ENCODE assay signal across 16 cellular contexts in the genomic region with DNA sequence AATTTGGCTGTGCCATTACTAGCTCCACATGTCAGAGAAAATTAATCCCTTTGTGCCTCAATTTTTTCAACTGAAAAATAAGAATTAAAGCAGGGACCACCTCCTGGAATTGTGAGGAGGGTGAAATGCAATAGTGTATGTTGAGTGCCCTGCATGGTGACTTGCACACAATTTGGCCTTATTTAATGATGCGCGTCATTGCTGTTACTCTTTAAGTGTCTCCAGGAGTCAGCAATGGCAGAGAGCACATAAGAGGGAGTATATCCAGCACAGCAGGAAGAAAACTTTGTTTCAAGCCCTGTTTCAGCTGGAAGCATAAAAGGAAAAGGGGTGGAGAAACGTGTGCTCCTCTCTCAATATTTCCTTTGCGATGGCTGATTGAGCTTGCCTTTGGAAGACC.
DNase-seq lines count a peak whose midpoint lies in the region; ATAC-seq and TF ChIP-seq lines count a peak whose summit lies in the region.
"Had no signal": no experiment of that assay in that cellular context is flagged by ENCODE, and none has a peak within 500 bp of the region (broad histone marks: within the 10 kb centered on the region; RNA-seq: fewer than 3 reads in every experiment).

No MANE protein-coding gene starts in this region.

- no peaks in the 10 kb centered on the region for H3K4me1 Mint-ChIP-seq in CD8-positive, alpha-beta T cell (ENCODE audit: low read depth)
- H3K4me1 Mint-ChIP-seq: IgD-negative memory B cell had no signal

- peak; percentile 85 for DNase-seq in DMS79 treated with DMSO at 0.1 percent for 48 hours (lab: John Stamatoyannopoulos, UW)
- peak; percentile 66 for DNase-seq in NCI-H446 treated with DMSO at 0.1 percent for 48 hours (lab: John Stamatoyannopoulos, UW)
- peak; percentile 88 for DNase-seq in left kidney (ENCODE audit: low read depth, low spot score)
- no peak for DNase-seq in ascending aorta (ENCODE audit: low spot score in 2 of 2)
- DNase-seq in CD8-positive, alpha-beta T cell: no peak
- DNase-seq in Kasumi-1 (lab: John Stamatoyannopoulos, UW): no peak
- DNase-seq: AML-193; CD4-positive, alpha-beta T cell; DMS153; DND-41; EL; H9 had no signal

- no peak for ATAC-seq in CD8-positive, alpha-beta T cell
- ATAC-seq: GM12878, HepG2 had no signal

- H3K27ac ChIP-seq in ascending aorta: no peak overlapping the region
- no peak overlapping the region for H3K27ac ChIP-seq in CD8-positive, alpha-beta T cell (ENCODE audit: low read depth, low read length)
- H3K27ac ChIP-seq: C4-2B had no signal

- H3K9me3 ChIP-seq in ascending aorta: no peaks in the 10 kb centered on the region
- no peaks in the 10 kb centered on the region for H3K9me3 ChIP-seq in CD8-positive, alpha-beta T cell (ENCODE audit: low read length)

- no peaks in the 10 kb centered on the region for H3K36me3 Mint-ChIP-seq in CD8-positive, alpha-beta T cell
- H3K36me3 Mint-ChIP-seq: IgD-negative memory B cell had no signal

- CTCF ChIA-PET in CD8-positive, alpha-beta T cell (lab: Charles Lee): no interaction called here

- H3K4me1 ChIP-seq in ascending aorta: no peaks in the 10 kb centered on the region
- no peaks in the 10 kb centered on the region for H3K4me1 ChIP-seq in CD8-positive, alpha-beta T cell (ENCODE audit: insufficient read depth, low read length)

- H3K27me3 ChIP-seq in ascending aorta: no peaks in the 10 kb centered on the region
- H3K27me3 ChIP-seq in CD8-positive, alpha-beta T cell (ENCODE audit: insufficient read depth, low read length): no peaks in the 10 kb centered on the region

- no peak overlapping the region for H3K27ac Mint-ChIP-seq in CD8-positive, alpha-beta T cell
- H3K27ac Mint-ChIP-seq: CD4-positive, alpha-beta T cell; H9 had no signal

- POLR2A ChIA-PET in CD8-positive, alpha-beta T cell (lab: Charles Lee): no interaction called here

- H3K4me3 Mint-ChIP-seq in CD8-positive, alpha-beta T cell: no peak overlapping the region
- H3K4me3 Mint-ChIP-seq: CD4-positive, alpha-beta T cell; H9; IgD-negative memory B cell had no signal

- TF ChIP-seq CTCF in ascending aorta (IDR thresholded peaks at IDR 0.05): no peak
- no peak for TF ChIP-seq CTCF in CD8-positive, alpha-beta T cell (IDR thresholded peaks at IDR 0.05)

- no peaks in the 10 kb centered on the region for H3K9me3 Mint-ChIP-seq in CD8-positive, alpha-beta T cell
- H3K9me3 Mint-ChIP-seq: CD4-positive, alpha-beta T cell; H9; IgD-negative memory B cell had no signal

- no peaks in the 10 kb centered on the region for H3K36me3 ChIP-seq in ascending aorta
- H3K36me3 ChIP-seq in CD8-positive, alpha-beta T cell (ENCODE audit: insufficient read depth, low read length): no peaks in the 10 kb centered on the region

- H3K27me3 Mint-ChIP-seq in CD8-positive, alpha-beta T cell (ENCODE audit: low read depth): peaks cover 4% of the 10 kb centered on the region
- H3K27me3 Mint-ChIP-seq: CD4-positive, alpha-beta T cell had no signal

- intact Hi-C loops in ascending aorta (cut with DNase I): no loop called here
- intact Hi-C loops in CD8-positive, alpha-beta T cell (cut with DNase I, micrococcal nuclease): no loop called here

- no peak overlapping the region for H3K4me3 ChIP-seq in ascending aorta
- no peak overlapping the region for H3K4me3 ChIP-seq in CD8-positive, alpha-beta T cell (ENCODE audit: low read depth, low read length)
- H3K4me3 ChIP-seq: GM12878 had no signal

Comparison
In these comparisons a context has a peak if more than half of its experiments do, and no peak if none do; other contexts are left out.
1. DNase-seq: peak in DMS79 treated with DMSO at 0.1 percent for 48 hours (single experiment), NCI-H446 treated with DMSO at 0.1 percent for 48 hours (single experiment) and left kidney (single experiment); none in ascending aorta (0 of 2), CD8-positive, alpha-beta T cell (0 of 7) and Kasumi-1 (0 of 2).